8 cellular contexts compared by ENCODE assay signal in genomic region chr14:20682127-20682434, GRCh38. TPM values are rescaled to one million over a fixed set of nuclear protein-coding genes. Genes with fewer than 3 reads are reported as not detected.
A peak's percentile ranks its signal among the peaks of the same experiment; 100 is the strongest.
DNase-seq lines count a peak whose midpoint lies in the region; TF ChIP-seq lines count a peak whose summit lies in the region.

No MANE protein-coding gene starts in this region.

- H3K27me3 ChIP-seq in BE2C (no peaks in the 10 kb centered on the region), neutrophil (peaks cover 41% of the 10 kb centered on the region)

- peak overlapping the region; percentile 94 for H3K4me3 ChIP-seq in BE2C (ENCODE audit: low read depth, low read length)
- peak overlapping the region; percentile 66 for H3K4me3 ChIP-seq in NB4 (ENCODE audit: low read depth, low read length)
- H3K4me3 ChIP-seq in neutrophil (ENCODE audit: low read depth in 1 of 2, low read length in 1 of 2): peak overlapping the region; percentile 75 to 83

- H3K4me1 ChIP-seq in BE2C: no peaks in the 10 kb centered on the region
- H3K4me1 ChIP-seq in neutrophil (ENCODE audit: control insufficient read depth in 1 of 2, insufficient read depth in 1 of 2, low read depth in 1 of 2, low read length in 1 of 2): peaks cover 48 to 51% of the 10 kb centered on the region in 2 experiments

- TF ChIP-seq CTCF in BE2C (IDR thresholded peaks at IDR 0.05; ENCODE audit: low read depth, low read length) (no peak), NB4 (IDR thresholded peaks at IDR 0.05; ENCODE audit: low read depth, low read length) (no peak), neutrophil (IDR thresholded peaks at IDR 0.05) (no peak)

- DNase-seq in BE2C: no peak
- DNase-seq in NB4 (ENCODE audit: low read depth): no peak
- no peak for DNase-seq in epithelial cell of prostate (ENCODE audit: low read depth, low spot score)
- DNase-seq in A172 (ENCODE audit: low spot score): no peak
- DNase-seq in NCI-H510A (lab: John Stamatoyannopoulos, UW): no peak
- no peak for DNase-seq in SHP77 treated with DMSO at 0.1 percent for 48 hours (lab: John Stamatoyannopoulos, UW)
- no peak for DNase-seq in ecto neural progenitor cell (ENCODE audit: low spot score)

- TF ChIP-seq POLR2A in NB4 (IDR thresholded peaks at IDR 0.05; ENCODE audit: extremely low read depth, insufficient read length): no peak

- H3K9me3 ChIP-seq in BE2C (no peaks in the 10 kb centered on the region), neutrophil (no peaks in the 10 kb centered on the region)

- H3K36me3 ChIP-seq in BE2C (no peaks in the 10 kb centered on the region), neutrophil (no peaks in the 10 kb centered on the region)

- H3K27ac ChIP-seq in epithelial cell of prostate: peak overlapping the region; percentile 98
- peak overlapping the region; percentile 70 for H3K27ac ChIP-seq in neutrophil

RNA-seq across cellular contexts. Expression of gene RNASE4, which starts 2.3 kb away (rescaled TPM):
- polyA plus RNA-seq in BE2C (2012; ENCODE audit: insufficient read depth, insufficient read length, low read depth): not detected
- 0.91 and 1.1 TPM in 2 replicates for total RNA-seq in A172 (2014; rRNA removed; shearing (Covaris generic))

RNA-seq across cellular contexts. Expression of gene ANG, which starts 6.5 kb away (rescaled TPM):
- 0.62 TPM for polyA plus RNA-seq in BE2C (2012; ENCODE audit: insufficient read depth, insufficient read length, low read depth)
- 0.07 and 0.17 TPM in 2 replicates for total RNA-seq in A172 (2014; rRNA removed; shearing (Covaris generic))

RNA-seq across cellular contexts. Expression of gene OR6S1, which starts 40.6 kb away (rescaled TPM):
- not detected for polyA plus RNA-seq in BE2C (2012; ENCODE audit: insufficient read depth, insufficient read length, low read depth)
- total RNA-seq in A172 (2014; rRNA removed; shearing (Covaris generic)): not detected in 2 replicates
